Comparison of ENCODE assay signal across 12 cellular contexts in the genomic region with DNA sequence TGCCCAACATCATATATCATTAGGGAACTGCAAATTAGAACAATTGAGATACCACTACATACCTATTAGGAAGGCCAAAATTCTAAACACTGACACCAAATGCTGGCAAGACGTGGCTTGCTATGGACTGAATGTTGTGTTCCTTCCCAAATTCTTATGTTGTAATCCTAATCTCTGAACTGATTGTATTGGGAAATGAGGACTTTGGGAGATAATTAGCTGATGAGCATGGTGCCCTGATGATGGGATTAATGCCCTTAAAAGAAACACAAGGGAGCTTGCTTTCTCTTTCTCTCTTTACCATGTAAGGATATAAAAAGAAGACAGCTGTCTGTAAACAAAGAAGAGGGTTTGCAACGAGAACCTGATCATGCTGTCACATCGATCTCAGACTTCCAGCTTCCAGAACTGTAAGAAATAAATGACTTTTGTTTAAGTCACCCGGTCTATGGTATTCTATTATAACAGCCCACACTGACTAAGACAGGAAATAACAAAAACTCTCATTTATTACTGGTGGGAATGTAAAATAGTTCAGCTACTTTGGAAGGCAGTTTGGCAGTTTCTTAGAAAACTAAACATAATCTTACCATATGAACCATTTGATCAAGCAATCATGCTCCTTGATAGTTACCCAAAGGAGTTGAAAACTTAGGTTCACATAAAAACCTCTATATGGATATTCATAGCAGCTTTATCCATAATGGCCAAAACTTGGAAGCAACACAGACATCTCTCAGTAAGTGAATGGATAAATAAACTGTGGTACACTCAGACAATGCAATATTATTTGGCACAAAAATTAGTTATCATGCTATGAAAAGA.
DNase-seq lines count a peak whose midpoint lies in the region; ATAC-seq and TF ChIP-seq lines count a peak whose summit lies in the region.
"Had no signal": no experiment of that assay in that cellular context is flagged by ENCODE, and none has a peak within 500 bp of the region (broad histone marks: within the 10 kb centered on the region; RNA-seq: fewer than 3 reads in every experiment).

No MANE protein-coding gene starts in this region.

- H3K4me3 Mint-ChIP-seq in activated naive CD4-positive, alpha-beta T cell treated with anti-CD3 and anti-CD28 coated beads, Interleukin-2, amount 10 ng/mL, durations not matched to agents 7 days and 5 days: no peak overlapping the region
- no peak overlapping the region for H3K4me3 Mint-ChIP-seq in chondrocyte (ENCODE audit: unreplicated experiment)

- no peaks in the 10 kb centered on the region for H3K27me3 Mint-ChIP-seq in activated naive CD4-positive, alpha-beta T cell treated with anti-CD3 and anti-CD28 coated beads, Interleukin-2, amount 10 ng/mL, durations not matched to agents 7 days and 5 days
- no peaks in the 10 kb centered on the region for H3K27me3 Mint-ChIP-seq in chondrocyte (ENCODE audit: low read depth)

- no peaks in the 10 kb centered on the region for H3K9me3 ChIP-seq in smooth muscle cell (replicated peaks; ENCODE audit: low read depth)

- H3K9me3 Mint-ChIP-seq in activated naive CD4-positive, alpha-beta T cell treated with anti-CD3 and anti-CD28 coated beads, Interleukin-2, amount 10 ng/mL, durations not matched to agents 7 days and 5 days: peaks cover 25% of the 10 kb centered on the region
- peaks cover 16% of the 10 kb centered on the region for H3K9me3 Mint-ChIP-seq in chondrocyte (ENCODE audit: low read depth)

- CTCF ChIA-PET in activated naive CD4-positive, alpha-beta T cell treated with anti-CD3 and anti-CD28 coated beads, Interleukin-2, amount 10 ng/mL, durations not matched to agents 7 days and 5 days (lab: Charles Lee): no interaction called here

- in situ Hi-C loops in GM13977 (cut with MboI; ENCODE audit: low pct_unique_long_range_greater_than_20kb, low sequenced_read_pairs, unreplicated experiment): no loop called here

- ATAC-seq in GM19397 (IDR thresholded peaks at IDR 0.05; ENCODE audit: unreplicated experiment): no peak
- ATAC-seq: gastroesophageal sphincter had no signal

- 80% methylated on average over 4 of the region's 4 CpGs for WGBS in smooth muscle cell (ENCODE audit: low lambda C conversion rate)

- TF ChIP-seq CTCF in chondrocyte (IDR thresholded peaks at IDR 0.05): no peak
- no peak for TF ChIP-seq CTCF in smooth muscle cell (IDR thresholded peaks at IDR 0.05; ENCODE audit: borderline replicate concordance, insufficient read depth, poor library complexity, severe bottlenecking)
- TF ChIP-seq CTCF in GM13977 (IDR thresholded peaks at IDR 0.05; ENCODE audit: extremely low read depth, insufficient read depth, missing control alignments): no peak

- H3K4me3 ChIP-seq in smooth muscle cell: no peak overlapping the region
- H3K4me3 ChIP-seq: gastroesophageal sphincter had no signal

- peaks cover 28% of the 10 kb centered on the region for H3K4me1 ChIP-seq in smooth muscle cell (ENCODE audit: low read depth)
- H3K4me1 ChIP-seq: gastroesophageal sphincter had no signal

- no peak overlapping the region for H3K9ac ChIP-seq in smooth muscle cell (ENCODE audit: low read depth)

- H2AFZ ChIP-seq in smooth muscle cell (ENCODE audit: low read depth): no peak overlapping the region

- peaks cover 18% of the 10 kb centered on the region for H3K4me1 Mint-ChIP-seq in activated naive CD4-positive, alpha-beta T cell treated with anti-CD3 and anti-CD28 coated beads, Interleukin-2, amount 10 ng/mL, durations not matched to agents 7 days and 5 days
- H3K4me1 Mint-ChIP-seq in chondrocyte (ENCODE audit: low read depth): peaks cover 9% of the 10 kb centered on the region

- DNase-seq in activated naive CD4-positive, alpha-beta T cell treated with anti-CD3 and anti-CD28 coated beads, Interleukin-2, amount 10 ng/mL, durations not matched to agents 7 days and 5 days: no peak
- DNase-seq in activated naive CD4-positive, alpha-beta T cell treated with Interleukin-2 at 50 U/mL for 16 hours: no peak
- DNase-seq in NCI-H82 (lab: John Stamatoyannopoulos, UW) (peak; percentile 70), chondrocyte (ENCODE audit: low spot score) (no peak), smooth muscle cell (lab: John Stamatoyannopoulos, UW; ENCODE audit: unreplicated experiment) (no peak), GM13977 (ENCODE audit: low spot score) (no peak), NK-92 (lab: John Stamatoyannopoulos, UW; ENCODE audit: unreplicated experiment) (no peak)
- DNase-seq: activated CD4-positive, alpha-beta T cell treated with anti-CD3 and anti-CD28 coated beads, Interleukin-2, amount 50 U/mL, for 4 hours; amygdala had no signal

- peak overlapping the region; percentile 59 for H3K27ac Mint-ChIP-seq in activated naive CD4-positive, alpha-beta T cell treated with anti-CD3 and anti-CD28 coated beads, Interleukin-2, amount 10 ng/mL, durations not matched to agents 7 days and 5 days
- peak overlapping the region; percentile 2 for H3K27ac Mint-ChIP-seq in chondrocyte (ENCODE audit: unreplicated experiment)

- no peaks in the 10 kb centered on the region for H3K36me3 ChIP-seq in smooth muscle cell (ENCODE audit: low read depth)
- H3K36me3 ChIP-seq: gastroesophageal sphincter had no signal

- H3K79me2 ChIP-seq in smooth muscle cell (ENCODE audit: low read depth): no peaks in the 10 kb centered on the region

- no peaks in the 10 kb centered on the region for H3F3A ChIP-seq in smooth muscle cell (ENCODE audit: low read depth)

- no peaks in the 10 kb centered on the region for H4K20me1 ChIP-seq in smooth muscle cell (ENCODE audit: low read depth)

- peak overlapping the region; percentile 24 for H3K4me2 ChIP-seq in smooth muscle cell

- H3K27me3 ChIP-seq in smooth muscle cell (ENCODE audit: low read depth): no peaks in the 10 kb centered on the region
- H3K27me3 ChIP-seq: gastroesophageal sphincter had no signal

- no peak overlapping the region for H3K27ac ChIP-seq in smooth muscle cell (ENCODE audit: low read depth)
- H3K27ac ChIP-seq: gastroesophageal sphincter, HL-60 had no signal

- H3K36me3 Mint-ChIP-seq in activated naive CD4-positive, alpha-beta T cell treated with anti-CD3 and anti-CD28 coated beads, Interleukin-2, amount 10 ng/mL, durations not matched to agents 7 days and 5 days: peaks cover 11% of the 10 kb centered on the region
- H3K36me3 Mint-ChIP-seq in chondrocyte (ENCODE audit: low read depth): no peaks in the 10 kb centered on the region
